8 cellular contexts compared by ENCODE assay signal in the genomic region with DNA sequence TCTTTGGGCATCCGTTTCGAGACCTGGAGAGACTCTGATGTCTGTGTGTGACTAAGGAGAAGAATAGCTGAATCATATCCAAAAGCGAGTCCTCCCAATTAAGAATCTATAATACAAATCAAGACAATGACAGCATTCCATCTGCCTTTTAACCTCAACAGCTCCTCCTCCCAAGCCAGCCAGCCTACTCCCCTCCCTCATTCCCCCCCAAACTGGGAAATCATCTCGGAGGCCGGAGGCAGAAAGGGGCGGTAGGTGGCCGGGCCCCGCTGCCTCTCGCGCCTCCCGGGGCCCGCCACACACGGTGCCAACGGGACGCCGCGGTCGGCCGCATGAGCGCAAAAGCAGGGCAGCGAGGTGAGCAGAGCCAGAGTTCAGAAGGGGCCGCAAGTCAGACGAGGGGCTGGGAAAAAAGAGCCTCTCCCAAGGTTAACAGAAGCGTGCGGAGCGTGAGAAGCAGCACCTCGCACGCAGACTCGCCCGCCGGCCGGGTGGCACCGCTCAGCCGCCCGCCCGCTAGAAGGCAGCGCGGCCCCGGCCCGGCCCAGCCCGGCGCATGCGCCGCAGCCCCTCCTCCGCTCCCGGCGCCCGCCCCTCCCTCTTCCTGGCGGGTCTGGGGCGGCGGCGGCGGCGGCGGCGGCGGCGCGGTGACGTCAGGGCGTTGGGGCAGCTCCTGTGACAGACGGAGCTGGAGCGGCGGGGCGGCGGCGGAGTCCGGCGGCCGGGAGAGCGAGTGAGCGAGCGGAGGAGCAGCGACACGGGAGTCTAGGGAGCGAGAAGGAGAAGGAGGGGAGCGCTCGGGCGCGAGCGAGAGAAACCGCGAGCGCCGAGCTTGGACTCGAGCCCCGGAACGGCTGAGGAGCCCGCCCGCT. TPM values are rescaled to one million over a fixed set of nuclear protein-coding genes. Genes with fewer than 3 reads are reported as not detected.
DNase-seq lines count a peak whose midpoint lies in the region; ATAC-seq and TF ChIP-seq lines count a peak whose summit lies in the region.

Gene PAFAH1B1 (plus strand): TSS at position 681 of the 872 bp plus-strand sequence. CDS start 44,635 bp downstream, outside the sequence.

- TF ChIP-seq CTCF in RWPE1 (conservative IDR thresholded peaks at IDR 0.05; ENCODE audit: low read depth): no peak
- no peak for TF ChIP-seq CTCF in fibroblast of mammary gland (conservative IDR thresholded peaks at IDR 0.05; ENCODE audit: control insufficient read depth, insufficient read depth, low read depth, low read length)
- TF ChIP-seq CTCF in natural killer cell (IDR thresholded peaks at IDR 0.05): no peak

- DNase-seq in DMS79 (lab: John Stamatoyannopoulos, UW) (peak; percentile 74), KG1 (lab: John Stamatoyannopoulos, UW) (peak; percentile 60), RWPE1 (ENCODE audit: low spot score) (peak; percentile 96), fibroblast of mammary gland (ENCODE audit: low read depth) (peak; percentile 70), natural killer cell (peak; percentile 92)
- DNase-seq in stimulated activated naive CD4-positive, alpha-beta T cell treated with Interleukin-2 at 50 U/mL for 16 hours (lab: John Stamatoyannopoulos, UW): peak; percentile 93

- peaks cover 8% of the 10 kb centered on the region for H3K4me1 Mint-ChIP-seq in activated T-helper 17 cell treated with anti-CD3 and anti-CD28 coated beads, Interleukin-2, amount 50 U/mL, for 72 hours
- peaks cover 25 to 32% of the 10 kb centered on the region in 2 donors for H3K4me1 Mint-ChIP-seq in natural killer cell

- H3K36me3 Mint-ChIP-seq in activated T-helper 17 cell treated with anti-CD3 and anti-CD28 coated beads, Interleukin-2, amount 50 U/mL, for 72 hours (ENCODE audit: low read depth): peaks cover 32% of the 10 kb centered on the region
- H3K36me3 Mint-ChIP-seq in natural killer cell: no peaks in the 10 kb centered on the region

- intact Hi-C loops in natural killer cell (cut with micrococcal nuclease): loop anchor here (2.0 to 5.0 kb wide), 2 partner anchors 64 to 82 kb away; no protein-coding TSS in a partner anchor

- peak within 1 kb of the TSS; percentile 98 for H3K27ac ChIP-seq in RWPE1

- ATAC-seq in GM21723 (IDR thresholded peaks at IDR 0.05; ENCODE audit: unreplicated experiment) (peak; percentile 79), natural killer cell (peak; percentile 76 to 93 (median 79))
- peak; percentile 88 for ATAC-seq in activated T-helper 17 cell treated with anti-CD3 and anti-CD28 coated beads, Interleukin-2, amount 50 U/mL, for 72 hours (replicated peaks)

- no peaks in the 10 kb centered on the region for H3K27me3 Mint-ChIP-seq in activated T-helper 17 cell treated with anti-CD3 and anti-CD28 coated beads, Interleukin-2, amount 50 U/mL, for 72 hours
- no peaks in the 10 kb centered on the region for H3K27me3 Mint-ChIP-seq in natural killer cell (ENCODE audit: low read depth in 2 of 2)

- H3K4me3 Mint-ChIP-seq in activated T-helper 17 cell treated with anti-CD3 and anti-CD28 coated beads, Interleukin-2, amount 50 U/mL, for 72 hours: peak within 1 kb of the TSS; percentile 87
- peak within 1 kb of the TSS; percentile 93 for H3K4me3 Mint-ChIP-seq in natural killer cell

- no peaks in the 10 kb centered on the region for H3K9me3 Mint-ChIP-seq in activated T-helper 17 cell treated with anti-CD3 and anti-CD28 coated beads, Interleukin-2, amount 50 U/mL, for 72 hours
- no peaks in the 10 kb centered on the region for H3K9me3 Mint-ChIP-seq in natural killer cell

- peak within 1 kb of the TSS; percentile 89 for H3K27ac Mint-ChIP-seq in activated T-helper 17 cell treated with anti-CD3 and anti-CD28 coated beads, Interleukin-2, amount 50 U/mL, for 72 hours
- peak within 1 kb of the TSS; percentile 88 to 93 for H3K27ac Mint-ChIP-seq in natural killer cell

- CTCF ChIA-PET in RWPE1 (lab: Yijun Ruan, JAX): interaction anchor here (0.6 to 1.1 kb wide), 3 partner anchors 39 to 72 kb away, joined by 3 to 6 read pairs (median 4); no protein-coding TSS in a partner anchor

- POLR2A ChIA-PET in RWPE1 (lab: Yijun Ruan, JAX; ENCODE audit: low non-redundant PET): interaction anchor here (1.2 kb wide), 1 partner anchor 12 kb away, joined by 7 read pairs; no protein-coding TSS in a partner anchor

- peak within 1 kb of the TSS; percentile 94 for H3K4me3 ChIP-seq in fibroblast of mammary gland (ENCODE audit: control insufficient read depth, low read depth, low read length)

RNA-seq across cellular contexts. Expression of gene PAFAH1B1, which starts in this region (rescaled TPM):
- total RNA-seq in activated T-helper 17 cell treated with anti-CD3 and anti-CD28 coated beads, Interleukin-2, amount 50 U/mL, for 72 hours: 100 to 1,000 TPM; 168 to 182 TPM
- 100 to 1,000 TPM; 138 to 176 (median 165) TPM for total RNA-seq in natural killer cell

Comparison
In these comparisons a context has a peak if more than half of its experiments do, and no peak if none do; other contexts are left out.
1. Peak in every context shown above with its lines: DNase-seq, ATAC-seq, H3K4me3 ChIP-seq and H3K27ac ChIP-seq.